Comparison of ENCODE assay signal across 8 cellular contexts in genomic region chr11:62546244-62546936, GRCh38. TPM values are rescaled to one million over a fixed set of nuclear protein-coding genes. Genes with fewer than 3 reads are reported as not detected.
DNase-seq lines count a peak whose midpoint lies in the region; ATAC-seq and TF ChIP-seq lines count a peak whose summit lies in the region.

A gene with protein sequence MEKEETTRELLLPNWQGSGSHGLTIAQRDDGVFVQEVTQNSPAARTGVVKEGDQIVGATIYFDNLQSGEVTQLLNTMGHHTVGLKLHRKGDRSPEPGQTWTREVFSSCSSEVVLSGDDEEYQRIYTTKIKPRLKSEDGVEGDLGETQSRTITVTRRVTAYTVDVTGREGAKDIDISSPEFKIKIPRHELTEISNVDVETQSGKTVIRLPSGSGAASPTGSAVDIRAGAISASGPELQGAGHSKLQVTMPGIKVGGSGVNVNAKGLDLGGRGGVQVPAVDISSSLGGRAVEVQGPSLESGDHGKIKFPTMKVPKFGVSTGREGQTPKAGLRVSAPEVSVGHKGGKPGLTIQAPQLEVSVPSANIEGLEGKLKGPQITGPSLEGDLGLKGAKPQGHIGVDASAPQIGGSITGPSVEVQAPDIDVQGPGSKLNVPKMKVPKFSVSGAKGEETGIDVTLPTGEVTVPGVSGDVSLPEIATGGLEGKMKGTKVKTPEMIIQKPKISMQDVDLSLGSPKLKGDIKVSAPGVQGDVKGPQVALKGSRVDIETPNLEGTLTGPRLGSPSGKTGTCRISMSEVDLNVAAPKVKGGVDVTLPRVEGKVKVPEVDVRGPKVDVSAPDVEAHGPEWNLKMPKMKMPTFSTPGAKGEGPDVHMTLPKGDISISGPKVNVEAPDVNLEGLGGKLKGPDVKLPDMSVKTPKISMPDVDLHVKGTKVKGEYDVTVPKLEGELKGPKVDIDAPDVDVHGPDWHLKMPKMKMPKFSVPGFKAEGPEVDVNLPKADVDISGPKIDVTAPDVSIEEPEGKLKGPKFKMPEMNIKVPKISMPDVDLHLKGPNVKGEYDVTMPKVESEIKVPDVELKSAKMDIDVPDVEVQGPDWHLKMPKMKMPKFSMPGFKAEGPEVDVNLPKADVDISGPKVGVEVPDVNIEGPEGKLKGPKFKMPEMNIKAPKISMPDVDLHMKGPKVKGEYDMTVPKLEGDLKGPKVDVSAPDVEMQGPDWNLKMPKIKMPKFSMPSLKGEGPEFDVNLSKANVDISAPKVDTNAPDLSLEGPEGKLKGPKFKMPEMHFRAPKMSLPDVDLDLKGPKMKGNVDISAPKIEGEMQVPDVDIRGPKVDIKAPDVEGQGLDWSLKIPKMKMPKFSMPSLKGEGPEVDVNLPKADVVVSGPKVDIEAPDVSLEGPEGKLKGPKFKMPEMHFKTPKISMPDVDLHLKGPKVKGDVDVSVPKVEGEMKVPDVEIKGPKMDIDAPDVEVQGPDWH (N-terminal part only) (minus strand): TSS chr11:62546806. CDS start chr11:62536098, 10,708 bp downstream.

- H3K4me3 ChIP-seq in BE2C (ENCODE audit: low read depth, low read length) (peak within 1 kb of the TSS; percentile 56), HEK293 (ENCODE audit: low read depth, low read length) (peak within 1 kb of the TSS; percentile 76), SK-N-MC (peak within 1 kb of the TSS; percentile 100), trophoblast cell (ENCODE audit: low read depth, low read length) (peak within 1 kb of the TSS; percentile 96)

- POLR2A ChIA-PET in HEK293 (lab: Yijun Ruan, JAX): interaction anchor here (0.7 to 4.8 kb wide), 11 partner anchors 9 to 309 kb away, joined by 3 to 53 read pairs (median 7); partner anchors contain the start of genes EEF1G, TUT1 and UQCC3

- TF ChIP-seq CTCF in BE2C (IDR thresholded peaks at IDR 0.05; ENCODE audit: low read depth, low read length) (no peak), HEK293 (tag by site-specific recombination; IDR thresholded peaks at IDR 0.05) (no peak)

- H3K14ac ChIP-seq in trophoblast cell (ENCODE audit: low read length): peak within 1 kb of the TSS; percentile 98

- 0 to 1% (median 0%) methylated on average over 48 to 69 of the region's 69 CpGs for WGBS in adipose tissue, 3 donors
- no CpG with 5 or more reads among the region's 69 CpGs for WGBS in trophoblast cell (ENCODE audit: extremely low coverage, insufficient coverage, insufficient read length)

- H3K79me1 ChIP-seq in trophoblast cell (ENCODE audit: low read length): peaks cover 50% of the 10 kb centered on the region

- H2AFZ ChIP-seq in trophoblast cell (ENCODE audit: insufficient read depth, low read length, poor library complexity): peak within 1 kb of the TSS; percentile 74

- peak; percentile 62 for DNase-seq in BE2C
- no peak for DNase-seq in SK-N-MC (ENCODE audit: low read depth, low spot score)
- DNase-seq in cardiac septum (ENCODE audit: low spot score): peak; percentile 93
- DNase-seq in trophoblast cell: peak; percentile 77 to 79

- CTCF ChIA-PET in HEK293 (lab: Yijun Ruan, JAX): interaction anchor here (0.6 to 5.1 kb wide), 4 partner anchors 13 to 224 kb away, joined by 3 to 68 read pairs (median 6); no protein-coding TSS in a partner anchor

- H4K12ac ChIP-seq in trophoblast cell (ENCODE audit: low read depth, low read length): peak within 1 kb of the TSS; percentile 89

- ATAC-seq in HG02885 (IDR thresholded peaks at IDR 0.05; ENCODE audit: poor library complexity, unreplicated experiment) (no peak), GM19467 (IDR thresholded peaks at IDR 0.05; ENCODE audit: unreplicated experiment) (no peak)

- H3K4ac ChIP-seq in trophoblast cell (ENCODE audit: low read depth, low read length): peak within 1 kb of the TSS; percentile 100

- H3K27me3 ChIP-seq in BE2C (peaks cover 6% of the 10 kb centered on the region; the same call in 1 of the 2 replicates), trophoblast cell (ENCODE audit: insufficient read depth, low read length) (no peaks in the 10 kb centered on the region)

- intact Hi-C loops in cardiac septum (cut with DNase I): loop anchor here (2.0 kb wide), 1 partner anchor 14 kb away; no protein-coding TSS in a partner anchor

- H3K36me3 ChIP-seq in BE2C (no peaks in the 10 kb centered on the region), HEK293 (ENCODE audit: control insufficient read depth in 2 of 2, insufficient read depth in 1 of 2, low read length in 2 of 2) (no peaks in the 10 kb centered on the region), SK-N-MC (ENCODE audit: insufficient read depth, low read length) (no peaks in the 10 kb centered on the region), trophoblast cell (ENCODE audit: control insufficient read depth in 1 of 2, insufficient read depth in 2 of 2, low read length in 2 of 2) (peaks cover 24 to 26% of the 10 kb centered on the region in 2 experiments)

- peak within 1 kb of the TSS; percentile 99 for H3K18ac ChIP-seq in trophoblast cell (ENCODE audit: low read length)

- peak within 1 kb of the TSS; percentile 94 for H2AK5ac ChIP-seq in trophoblast cell (ENCODE audit: low read length)

- peak within 1 kb of the TSS; percentile 96 for H2BK12ac ChIP-seq in trophoblast cell (ENCODE audit: low read length)

- peak within 1 kb of the TSS; percentile 98 for H2BK120ac ChIP-seq in trophoblast cell (ENCODE audit: insufficient read depth, low read length, poor library complexity)

- H3K23ac ChIP-seq in trophoblast cell (ENCODE audit: low read length): no peak within 1 kb of the TSS

- H4K8ac ChIP-seq in trophoblast cell (ENCODE audit: low read depth, low read length): peak within 1 kb of the TSS; percentile 84

- H3K9ac ChIP-seq in SK-N-MC (ENCODE audit: insufficient read length) (peak within 1 kb of the TSS; percentile 83), trophoblast cell (ENCODE audit: low read length) (peak within 1 kb of the TSS; percentile 97)

- H4K91ac ChIP-seq in trophoblast cell (ENCODE audit: low read depth, low read length): peak within 1 kb of the TSS; percentile 98

- H3K4me1 ChIP-seq in BE2C (peaks cover 3% of the 10 kb centered on the region), HEK293 (ENCODE audit: control insufficient read depth, insufficient read depth, low read length) (no peaks in the 10 kb centered on the region; the same call in 1 of the 2 replicates), trophoblast cell (ENCODE audit: control insufficient read depth in 1 of 2, insufficient read depth in 2 of 2, low read length in 2 of 2) (peaks cover 22 to 27% of the 10 kb centered on the region in 2 experiments)

- peak within 1 kb of the TSS; percentile 93 for H3K4me2 ChIP-seq in trophoblast cell (ENCODE audit: low read length)

- H3K27ac ChIP-seq in HEK293 (ENCODE audit: extremely low read depth, low read depth, low read length): peak within 1 kb of the TSS; percentile 72
- peak within 1 kb of the TSS; percentile 53 for H3K27ac ChIP-seq in SK-N-MC
- H3K27ac ChIP-seq in adipose tissue (ENCODE audit: low read depth, low read length): peak within 1 kb of the TSS; percentile 91
- peak within 1 kb of the TSS; percentile 98 for H3K27ac ChIP-seq in trophoblast cell (ENCODE audit: low read depth, low read length)

- peaks cover 61% of the 10 kb centered on the region for H3K79me2 ChIP-seq in trophoblast cell (ENCODE audit: control insufficient read depth, insufficient read depth, low read length, poor library complexity)

- peak within 1 kb of the TSS; percentile 94 for H2BK5ac ChIP-seq in trophoblast cell (ENCODE audit: low read depth, low read length, poor library complexity)

- H3K9me3 ChIP-seq in BE2C (no peaks in the 10 kb centered on the region), HEK293 (ENCODE audit: control insufficient read depth, insufficient read depth, low read depth, low read length) (no peaks in the 10 kb centered on the region), SK-N-MC (ENCODE audit: low read depth, low read length) (no peaks in the 10 kb centered on the region), trophoblast cell (ENCODE audit: insufficient read depth, low read depth, low read length) (peaks cover 6% of the 10 kb centered on the region)

TF ChIP-seq in HEK293, 187 proteins besides CTCF, POLR2A, EP300 and RAD21 (continues in another document):
- TF ChIP-seq ZNF398 (tag by site-specific recombination; IDR thresholded peaks at IDR 0.05): no peak
- no peak for TF ChIP-seq ZNF624 (tag by site-specific recombination; IDR thresholded peaks at IDR 0.05)
- no peak for TF ChIP-seq ZBTB17 (tag by site-specific recombination; IDR thresholded peaks at IDR 0.05)
- no peak for TF ChIP-seq EGR2 (tag by site-specific recombination; IDR thresholded peaks at IDR 0.05; ENCODE audit: low read depth)
- 0 out of 2 replicates have a peak, but pooled peaks have one; percentile 32 for TF ChIP-seq ZBTB48 (tag by site-specific recombination; IDR thresholded peaks at IDR 0.05)
- TF ChIP-seq, protein P1, sequence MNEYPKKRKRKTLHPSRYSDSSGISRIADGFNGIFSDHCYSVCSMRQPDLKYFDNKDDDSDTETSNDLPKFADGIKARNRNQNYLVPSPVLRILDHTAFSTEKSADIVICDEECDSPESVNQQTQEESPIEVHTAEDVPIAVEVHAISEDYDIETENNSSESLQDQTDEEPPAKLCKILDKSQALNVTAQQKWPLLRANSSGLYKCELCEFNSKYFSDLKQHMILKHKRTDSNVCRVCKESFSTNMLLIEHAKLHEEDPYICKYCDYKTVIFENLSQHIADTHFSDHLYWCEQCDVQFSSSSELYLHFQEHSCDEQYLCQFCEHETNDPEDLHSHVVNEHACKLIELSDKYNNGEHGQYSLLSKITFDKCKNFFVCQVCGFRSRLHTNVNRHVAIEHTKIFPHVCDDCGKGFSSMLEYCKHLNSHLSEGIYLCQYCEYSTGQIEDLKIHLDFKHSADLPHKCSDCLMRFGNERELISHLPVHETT (tag by site-specific recombination; IDR thresholded peaks at IDR 0.05): no peak
- no peak for TF ChIP-seq ZNF10 (tag by site-specific recombination; IDR thresholded peaks at IDR 0.05)
- peak; percentile 64; the same call in 1 of the 2 replicates for TF ChIP-seq ZBTB20 (tag by site-specific recombination; IDR thresholded peaks at IDR 0.05)

RNA-seq across cellular contexts. Expression of the gene that starts here (rescaled TPM):
- polyA plus RNA-seq in BE2C (2012; ENCODE audit: insufficient read depth, insufficient read length, low read depth): 7.4 TPM
- polyA plus RNA-seq in adipose tissue: 100 to 1,000 TPM in 2 of 3 donors, 10 to 100 TPM in 1; 27.1 to 199 (median 193) TPM
- total RNA-seq in cardiac septum: 485 TPM
- polyA plus RNA-seq in trophoblast cell (2013): 191 and 221 TPM in 2 replicates
